Comparison of ENCODE assay signal across 20 cellular contexts in the genomic region with DNA sequence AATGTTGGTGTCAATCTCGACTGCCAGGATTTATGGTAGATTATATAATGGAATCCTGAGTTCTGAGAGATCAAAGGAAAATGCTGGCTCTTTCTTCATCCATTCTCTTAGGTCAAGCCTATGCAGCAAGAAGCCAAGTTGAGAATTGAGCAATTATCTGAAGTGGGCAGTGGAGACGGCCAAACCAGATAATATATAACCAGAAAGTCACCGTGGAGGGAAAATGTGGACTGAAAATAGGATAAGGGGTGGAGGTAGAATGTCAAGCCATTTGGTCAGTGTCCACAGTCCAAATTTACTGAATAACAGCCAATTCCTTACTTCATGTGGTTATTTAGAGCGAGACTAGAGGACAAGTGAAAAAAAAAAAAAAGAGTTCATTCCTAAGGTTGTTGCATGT.
"Had no signal": no experiment of that assay in that cellular context is flagged by ENCODE, and none has a peak within 500 bp of the region (broad histone marks: within the 10 kb centered on the region; RNA-seq: fewer than 3 reads in every experiment).

No MANE protein-coding gene starts in this region.

- H3K27me3 ChIP-seq: colonic mucosa, esophagus squamous epithelium, hepatocyte, pancreas, SJCRH30, suprapubic skin had no signal

- H3K9me3 ChIP-seq: colonic mucosa, esophagus squamous epithelium, pancreas, SJCRH30, suprapubic skin had no signal

- H3K4me1 ChIP-seq: colonic mucosa, pancreas, SJCRH30 had no signal

- H3K4me3 ChIP-seq: colonic mucosa, esophagus squamous epithelium, hepatocyte, pancreas, SJCRH30, suprapubic skin had no signal

- DNase-seq: activated CD4-positive, alpha-beta memory T cell treated with anti-CD3 and anti-CD28 coated beads for 36 hours; activated CD8-positive, alpha-beta memory T cell treated with anti-CD3 and anti-CD28 coated beads, Interleukin-2, amount 10 ng/mL, durations not matched to agents 7 days and 5 days; activated effector memory CD4-positive, alpha-beta T cell treated with Interleukin-2 at 50 U/mL for 16 hours; activated naive CD4-positive, alpha-beta T cell treated with anti-CD3 and anti-CD28 coated beads, Interleukin-2, amount 50 U/mL, for 16 hours; activated T-cell treated with anti-CD3 and anti-CD28 coated beads, Interleukin-2, amount 50 U/mL, for 1 hour; caudate nucleus; colonic mucosa; esophagus squamous epithelium; islet precursor cell; midbrain; pancreas; SJCRH30; small intestine; stimulated activated CD4-positive, alpha-beta T cell treated with anti-CD3 and anti-CD28 coated beads, Interleukin-4, amount 100 ng/mL, for 4 hours; stimulated activated CD8-positive, alpha-beta memory T cell treated with anti-CD3 and anti-CD28 coated beads, Interleukin-4, amount 100 ng/mL, for 48 hours; stimulated activated naive CD4-positive, alpha-beta T cell treated with Interleukin-2 at 50 U/mL for 16 hours; T-helper 17 cell; WERI-Rb-1 had no signal

- H3K27ac ChIP-seq: colonic mucosa, esophagus squamous epithelium, hepatocyte, pancreas, SJCRH30, suprapubic skin, WERI-Rb-1 had no signal

- H2AFZ ChIP-seq: hepatocyte had no signal

- H3K36me3 ChIP-seq: colonic mucosa, esophagus squamous epithelium, pancreas, SJCRH30, suprapubic skin, WERI-Rb-1 had no signal

- ATAC-seq: activated CD8-positive, alpha-beta memory T cell treated with anti-CD3 and anti-CD28 coated beads, Interleukin-2, amount 10 ng/mL, durations not matched to agents 7 days and 5 days; T-helper 17 cell had no signal

- H3K79me2 ChIP-seq: hepatocyte had no signal

- H3K4me2 ChIP-seq: hepatocyte had no signal
